In genomic region chr1:174022080-174022975, GRCh38 we compare ENCODE assay signal across 8 cellular contexts. TPM values are rescaled to one million over a fixed set of nuclear protein-coding genes. Genes with fewer than 3 reads are reported as not detected.
DNase-seq lines count a peak whose midpoint lies in the region; ATAC-seq and TF ChIP-seq lines count a peak whose summit lies in the region.

TSS of gene RC3H1 (minus strand) at chr1:174022357. CDS start at chr1:173992985, 29,372 bp downstream.

- no peaks in the 10 kb centered on the region for H3K27me3 ChIP-seq in liver (ENCODE audit: control insufficient read depth in 4 of 4, insufficient read depth in 4 of 4, low read length in 3 of 4)

- H3K4me1 ChIP-seq in liver (ENCODE audit: control insufficient read depth in 4 of 4, insufficient read depth in 4 of 4, low read length in 3 of 4): peaks cover 10 to 33% (median 25%) of the 10 kb centered on the region in 4 donors

- ATAC-seq in GM19328 (IDR thresholded peaks at IDR 0.05; ENCODE audit: unreplicated experiment): peak; percentile 83
- ATAC-seq in HG03469 (IDR thresholded peaks at IDR 0.05; ENCODE audit: unreplicated experiment): peak; percentile 73

- peak within 1 kb of the TSS; percentile 78 to 95 (median 80) for H3K4me3 ChIP-seq in liver (ENCODE audit: low read depth in 1 of 3, low read length in 3 of 3)

- H3K4me3 Mint-ChIP-seq in dendritic cell treated with granulocyte-macrophage colony-stimulating factor and Interleukin-4, amounts not matched to agents 40 ng/mL and 50 ng/mL, for 4 days: peak within 1 kb of the TSS; percentile 87

- no peaks in the 10 kb centered on the region for H3K9me3 Mint-ChIP-seq in dendritic cell treated with granulocyte-macrophage colony-stimulating factor and Interleukin-4, amounts not matched to agents 40 ng/mL and 50 ng/mL, for 4 days

- DNase-seq in C1 segment of cervical spinal cord (lab: John Stamatoyannopoulos, UW) (peak; percentile 30 to 93 (median 85)), NCI-H774 (lab: John Stamatoyannopoulos, UW) (peak; percentile 85)
- peak; percentile 85 to 87 for DNase-seq in activated CD4-positive, alpha-beta T cell treated with anti-CD3 and anti-CD28 coated beads, Interleukin-2, amount 50 U/mL, for 4 hours
- DNase-seq in stimulated activated CD4-positive, alpha-beta T cell treated with anti-CD3 and anti-CD28 coated beads, Interleukin-4, amount 100 ng/mL, for 24 hours: peak; percentile 87

- intact Hi-C loops in dendritic cell treated with granulocyte-macrophage colony-stimulating factor and Interleukin-4, amounts not matched to agents 40 ng/mL and 50 ng/mL, for 4 days (cut with micrococcal nuclease): loop anchor here (5.0 to 10.0 kb wide), 3 partner anchors 135 to 972 kb away; partner anchors contain the start of genes CACYBP and RABGAP1L

- peak within 1 kb of the TSS; percentile 91 to 95 for H3K9ac ChIP-seq in liver (ENCODE audit: low read depth in 1 of 2, low read length in 2 of 2)

- TF ChIP-seq CTCF in liver (IDR thresholded peaks at IDR 0.05; ENCODE audit: low read depth, low read length, missing input control): no peak

- no peaks in the 10 kb centered on the region for H3K9me3 ChIP-seq in liver (ENCODE audit: control insufficient read depth in 4 of 4, low read length in 3 of 4)

- peak within 1 kb of the TSS; percentile 91 for H3K27ac ChIP-seq in liver (ENCODE audit: low read depth in 1 of 2, low read length in 2 of 2)

- peaks cover 19% of the 10 kb centered on the region for H3K36me3 Mint-ChIP-seq in dendritic cell treated with granulocyte-macrophage colony-stimulating factor and Interleukin-4, amounts not matched to agents 40 ng/mL and 50 ng/mL, for 4 days (ENCODE audit: low read depth)

- WGBS in liver: 2% methylated on average over 78 of the region's 78 CpGs

- H3K4me1 Mint-ChIP-seq in dendritic cell treated with granulocyte-macrophage colony-stimulating factor and Interleukin-4, amounts not matched to agents 40 ng/mL and 50 ng/mL, for 4 days (ENCODE audit: low read depth): peaks cover 34% of the 10 kb centered on the region

- no peaks in the 10 kb centered on the region for H3K36me3 ChIP-seq in liver (ENCODE audit: control insufficient read depth in 4 of 4, insufficient read depth in 3 of 4, low read depth in 1 of 4, low read length in 3 of 4)

- H3K27me3 Mint-ChIP-seq in dendritic cell treated with granulocyte-macrophage colony-stimulating factor and Interleukin-4, amounts not matched to agents 40 ng/mL and 50 ng/mL, for 4 days: no peaks in the 10 kb centered on the region

- H3K27ac Mint-ChIP-seq in dendritic cell treated with granulocyte-macrophage colony-stimulating factor and Interleukin-4, amounts not matched to agents 40 ng/mL and 50 ng/mL, for 4 days: peak within 1 kb of the TSS; percentile 94

- TF ChIP-seq RAD21 in liver (IDR thresholded peaks at IDR 0.05): peak in 1 of 2 donors; percentile 38

TF ChIP-seq in liver, 16 proteins besides CTCF, POLR2A, EP300 and RAD21:
- peak; percentile 67 for TF ChIP-seq SP1 (IDR thresholded peaks at IDR 0.05)
- no peak for TF ChIP-seq FOXA1 (IDR thresholded peaks at IDR 0.05)
- TF ChIP-seq FOXA2 (IDR thresholded peaks at IDR 0.05): no peak
- no peak for TF ChIP-seq NR2F2 (IDR thresholded peaks at IDR 0.05)
- peak in 1 of 2 donors; percentile 65 for TF ChIP-seq GABPA (IDR thresholded peaks at IDR 0.05 in 1 of 2, conservative IDR thresholded peaks at IDR 0.05 in 1 of 2)
- TF ChIP-seq ATF3 (IDR thresholded peaks at IDR 0.05): peak; percentile 42
- peak in 1 of 2 donors; percentile 22 for TF ChIP-seq RXRA (IDR thresholded peaks at IDR 0.05)
- TF ChIP-seq YY1 (IDR thresholded peaks at IDR 0.05): peak; percentile 95
- TF ChIP-seq EGR1 (IDR thresholded peaks at IDR 0.05; ENCODE audit: low read depth in 2 of 2): peak in 1 of 2 donors; percentile 25
- TF ChIP-seq REST (IDR thresholded peaks at IDR 0.05): peak; percentile 58
- TF ChIP-seq TAF1 (conservative IDR thresholded peaks at IDR 0.05): peak; percentile 74
- peak; percentile 21 for TF ChIP-seq ZBTB33 (IDR thresholded peaks at IDR 0.05)
- TF ChIP-seq HNF4A (conservative IDR thresholded peaks at IDR 0.05): peak; percentile 32 to 38
- TF ChIP-seq HNF4G (IDR thresholded peaks at IDR 0.05): no peak
- TF ChIP-seq, protein P1, sequence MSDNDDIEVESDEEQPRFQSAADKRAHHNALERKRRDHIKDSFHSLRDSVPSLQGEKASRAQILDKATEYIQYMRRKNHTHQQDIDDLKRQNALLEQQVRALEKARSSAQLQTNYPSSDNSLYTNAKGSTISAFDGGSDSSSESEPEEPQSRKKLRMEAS (IDR thresholded peaks at IDR 0.05): no peak
- peak; percentile 85 to 95 for TF ChIP-seq JUND (IDR thresholded peaks at IDR 0.05)

RNA-seq across cellular contexts. Expression of gene RC3H1, which starts in this region (rescaled TPM):
- total RNA-seq in liver: 10 to 100 TPM; 14.9 to 20.7 TPM
- polyA plus RNA-seq in liver: 1 to 10 TPM; 2.0 to 4.5 TPM

Comparison
In these comparisons a context has a peak if more than half of its experiments do, and no peak if none do; other contexts are left out.
1. Peak in every context shown above with its lines: DNase-seq, ATAC-seq, H3K4me3 ChIP-seq and H3K27ac ChIP-seq.